In genomic region chr2:167825664-167826063, GRCh38 we compare ENCODE assay signal across 17 cellular contexts.
DNase-seq lines count a peak whose midpoint lies in the region; ATAC-seq and TF ChIP-seq lines count a peak whose summit lies in the region.
"Had no signal": no experiment of that assay in that cellular context is flagged by ENCODE, and none has a peak within 500 bp of the region (broad histone marks: within the 10 kb centered on the region; RNA-seq: fewer than 3 reads in every experiment).

No MANE protein-coding gene starts in this region.

- H3K4me1 ChIP-seq in heart right ventricle, result no peaks in the 10 kb centered on the region
- H3K4me1 ChIP-seq: BE2C had no signal

- TF ChIP-seq CTCF in astrocyte of the cerebellum (IDR thresholded peaks at IDR 0.05; ENCODE audit: low read depth, low read length, missing control alignments) (no peak), heart right ventricle (IDR thresholded peaks at IDR 0.05) (no peak)

- H3K4me3 Mint-ChIP-seq in activated naive CD4-positive, alpha-beta T cell treated with anti-CD3 and anti-CD28 coated beads, Interleukin-2, amount 10 ng/mL, durations not matched to agents 7 days and 5 days, result no peak overlapping the region
- H3K4me3 Mint-ChIP-seq: CD4-positive, CD25-positive, alpha-beta regulatory T cell; CD8-positive, alpha-beta memory T cell; H9; IgD-negative memory B cell had no signal

- no peak overlapping the region for H3K27ac ChIP-seq in heart right ventricle

- no peaks in the 10 kb centered on the region for H3K36me3 Mint-ChIP-seq in activated naive CD4-positive, alpha-beta T cell treated with anti-CD3 and anti-CD28 coated beads, Interleukin-2, amount 10 ng/mL, durations not matched to agents 7 days and 5 days
- H3K36me3 Mint-ChIP-seq: CD4-positive, CD25-positive, alpha-beta regulatory T cell; CD8-positive, alpha-beta memory T cell; IgD-negative memory B cell had no signal

- no peaks in the 10 kb centered on the region for H3K9me3 Mint-ChIP-seq in activated naive CD4-positive, alpha-beta T cell treated with anti-CD3 and anti-CD28 coated beads, Interleukin-2, amount 10 ng/mL, durations not matched to agents 7 days and 5 days
- H3K9me3 Mint-ChIP-seq: H9, IgD-negative memory B cell had no signal

- CTCF ChIA-PET in activated naive CD4-positive, alpha-beta T cell treated with anti-CD3 and anti-CD28 coated beads, Interleukin-2, amount 10 ng/mL, durations not matched to agents 7 days and 5 days (lab: Charles Lee), result no interaction called here

- peaks cover 3% of the 10 kb centered on the region for H3K27me3 Mint-ChIP-seq in activated naive CD4-positive, alpha-beta T cell treated with anti-CD3 and anti-CD28 coated beads, Interleukin-2, amount 10 ng/mL, durations not matched to agents 7 days and 5 days

- H3K27ac Mint-ChIP-seq in activated naive CD4-positive, alpha-beta T cell treated with anti-CD3 and anti-CD28 coated beads, Interleukin-2, amount 10 ng/mL, durations not matched to agents 7 days and 5 days, result no peak overlapping the region
- H3K27ac Mint-ChIP-seq: CD4-positive, CD25-positive, alpha-beta regulatory T cell; CD8-positive, alpha-beta memory T cell; H9; IgD-negative memory B cell had no signal

- H3K9me3 ChIP-seq in heart right ventricle, result no peaks in the 10 kb centered on the region
- H3K9me3 ChIP-seq: BE2C had no signal

- 87 to 97% methylated on average over 1 of the region's 1 CpG for WGBS in heart right ventricle, 2 donors

- intact Hi-C loops in heart right ventricle (cut with DNase I), result no loop called here

- no peaks in the 10 kb centered on the region for H3K4me1 Mint-ChIP-seq in activated naive CD4-positive, alpha-beta T cell treated with anti-CD3 and anti-CD28 coated beads, Interleukin-2, amount 10 ng/mL, durations not matched to agents 7 days and 5 days
- H3K4me1 Mint-ChIP-seq: CD4-positive, CD25-positive, alpha-beta regulatory T cell; CD8-positive, alpha-beta memory T cell had no signal

- no peaks in the 10 kb centered on the region for H3K36me3 ChIP-seq in heart right ventricle
- H3K36me3 ChIP-seq: BE2C had no signal

- no peak for ATAC-seq in heart right ventricle

- in situ Hi-C loops in astrocyte of the cerebellum (cut with HindIII; ENCODE audit: low sequenced_read_pairs), result no loop called here

- H3K4me3 ChIP-seq in astrocyte of the cerebellum (ENCODE audit: low read depth, low read length), result no peak overlapping the region
- no peak overlapping the region for H3K4me3 ChIP-seq in heart right ventricle

- no peaks in the 10 kb centered on the region for H3K27me3 ChIP-seq in heart right ventricle
- H3K27me3 ChIP-seq: BE2C had no signal

- DNase-seq in NCI-H2171 (lab: John Stamatoyannopoulos, UW) (peak; percentile 47), RPMI7951 (ENCODE audit: low read depth) (peak; percentile 15), astrocyte of the cerebellum (ENCODE audit: low read depth) (peak; percentile 35), heart right ventricle (no peak), NCI-H2107 (lab: John Stamatoyannopoulos, UW) (no peak)
- DNase-seq in activated naive CD4-positive, alpha-beta T cell treated with anti-CD3 and anti-CD28 coated beads, Interleukin-2, amount 10 ng/mL, durations not matched to agents 7 days and 5 days, result no peak
- DNase-seq: ACHN; BE2C; C1 segment of cervical spinal cord; CD4-positive, CD25-positive, alpha-beta regulatory T cell; CD8-positive, alpha-beta memory T cell; COR-L47; DMS153; DMS79; GDM1; H9 had no signal

Comparison
In these comparisons a context has a peak if more than half of its experiments do, and no peak if none do; other contexts are left out.
1. DNase-seq: peak in NCI-H2171 (single experiment), RPMI7951 (single experiment) and astrocyte of the cerebellum (single experiment); none in heart right ventricle (0 of 2), NCI-H2107 (single experiment) and activated naive CD4-positive, alpha-beta T cell treated with anti-CD3 and anti-CD28 coated beads, Interleukin-2, amount 10 ng/mL, durations not matched to agents 7 days and 5 days (single experiment).